In genomic region chr18:34767601-34768027, GRCh38 we compare ENCODE assay signal across 1 cellular context.
TF ChIP-seq lines count a peak whose summit lies in the region.

No MANE protein-coding gene starts in this region.

TF ChIP-seq in GM23338, 12 proteins besides CTCF, POLR2A, EP300 and RAD21 (continued from another document):
- TF ChIP-seq, protein P1, sequence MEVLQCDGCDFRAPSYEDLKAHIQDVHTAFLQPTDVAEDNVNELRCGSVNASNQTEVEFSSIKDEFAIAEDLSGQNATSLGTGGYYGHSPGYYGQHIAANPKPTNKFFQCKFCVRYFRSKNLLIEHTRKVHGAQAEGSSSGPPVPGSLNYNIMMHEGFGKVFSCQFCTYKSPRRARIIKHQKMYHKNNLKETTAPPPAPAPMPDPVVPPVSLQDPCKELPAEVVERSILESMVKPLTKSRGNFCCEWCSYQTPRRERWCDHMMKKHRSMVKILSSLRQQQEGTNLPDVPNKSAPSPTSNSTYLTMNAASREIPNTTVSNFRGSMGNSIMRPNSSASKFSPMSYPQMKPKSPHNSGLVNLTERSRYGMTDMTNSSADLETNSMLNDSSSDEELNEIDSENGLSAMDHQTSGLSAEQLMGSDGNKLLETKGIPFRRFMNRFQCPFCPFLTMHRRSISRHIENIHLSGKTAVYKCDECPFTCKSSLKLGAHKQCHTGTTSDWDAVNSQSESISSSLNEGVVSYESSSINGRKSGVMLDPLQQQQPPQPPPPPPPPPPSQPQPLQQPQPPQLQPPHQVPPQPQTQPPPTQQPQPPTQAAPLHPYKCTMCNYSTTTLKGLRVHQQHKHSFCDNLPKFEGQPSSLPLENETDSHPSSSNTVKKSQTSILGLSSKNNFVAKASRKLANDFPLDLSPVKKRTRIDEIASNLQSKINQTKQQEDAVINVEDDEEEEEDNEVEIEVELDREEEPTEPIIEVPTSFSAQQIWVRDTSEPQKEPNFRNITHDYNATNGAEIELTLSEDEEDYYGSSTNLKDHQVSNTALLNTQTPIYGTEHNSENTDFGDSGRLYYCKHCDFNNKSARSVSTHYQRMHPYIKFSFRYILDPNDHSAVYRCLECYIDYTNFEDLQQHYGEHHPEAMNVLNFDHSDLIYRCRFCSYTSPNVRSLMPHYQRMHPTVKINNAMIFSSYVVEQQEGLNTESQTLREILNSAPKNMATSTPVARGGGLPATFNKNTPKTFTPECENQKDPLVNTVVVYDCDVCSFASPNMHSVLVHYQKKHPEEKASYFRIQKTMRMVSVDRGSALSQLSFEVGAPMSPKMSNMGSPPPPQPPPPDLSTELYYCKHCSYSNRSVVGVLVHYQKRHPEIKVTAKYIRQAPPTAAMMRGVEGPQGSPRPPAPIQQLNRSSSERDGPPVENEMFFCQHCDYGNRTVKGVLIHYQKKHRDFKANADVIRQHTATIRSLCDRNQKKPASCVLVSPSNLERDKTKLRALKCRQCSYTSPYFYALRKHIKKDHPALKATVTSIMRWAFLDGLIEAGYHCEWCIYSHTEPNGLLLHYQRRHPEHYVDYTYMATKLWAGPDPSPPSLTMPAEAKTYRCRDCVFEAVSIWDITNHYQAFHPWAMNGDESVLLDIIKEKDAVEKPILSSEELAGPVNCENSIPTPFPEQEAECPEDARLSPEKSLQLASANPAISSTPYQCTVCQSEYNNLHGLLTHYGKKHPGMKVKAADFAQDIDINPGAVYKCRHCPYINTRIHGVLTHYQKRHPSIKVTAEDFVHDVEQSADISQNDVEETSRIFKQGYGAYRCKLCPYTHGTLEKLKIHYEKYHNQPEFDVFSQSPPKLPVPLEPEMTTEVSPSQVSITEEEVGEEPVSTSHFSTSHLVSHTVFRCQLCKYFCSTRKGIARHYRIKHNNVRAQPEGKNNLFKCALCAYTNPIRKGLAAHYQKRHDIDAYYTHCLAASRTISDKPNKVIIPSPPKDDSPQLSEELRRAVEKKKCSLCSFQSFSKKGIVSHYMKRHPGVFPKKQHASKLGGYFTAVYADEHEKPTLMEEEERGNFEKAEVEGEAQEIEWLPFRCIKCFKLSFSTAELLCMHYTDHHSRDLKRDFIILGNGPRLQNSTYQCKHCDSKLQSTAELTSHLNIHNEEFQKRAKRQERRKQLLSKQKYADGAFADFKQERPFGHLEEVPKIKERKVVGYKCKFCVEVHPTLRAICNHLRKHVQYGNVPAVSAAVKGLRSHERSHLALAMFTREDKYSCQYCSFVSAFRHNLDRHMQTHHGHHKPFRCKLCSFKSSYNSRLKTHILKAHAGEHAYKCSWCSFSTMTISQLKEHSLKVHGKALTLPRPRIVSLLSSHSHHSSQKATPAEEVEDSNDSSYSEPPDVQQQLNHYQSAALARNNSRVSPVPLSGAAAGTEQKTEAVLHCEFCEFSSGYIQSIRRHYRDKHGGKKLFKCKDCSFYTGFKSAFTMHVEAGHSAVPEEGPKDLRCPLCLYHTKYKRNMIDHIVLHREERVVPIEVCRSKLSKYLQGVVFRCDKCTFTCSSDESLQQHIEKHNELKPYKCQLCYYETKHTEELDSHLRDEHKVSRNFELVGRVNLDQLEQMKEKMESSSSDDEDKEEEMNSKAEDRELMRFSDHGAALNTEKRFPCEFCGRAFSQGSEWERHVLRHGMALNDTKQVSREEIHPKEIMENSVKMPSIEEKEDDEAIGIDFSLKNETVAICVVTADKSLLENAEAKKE (CRISPR knock-in tag; IDR thresholded peaks at IDR 0.05) = no peak
- TF ChIP-seq ZNF114 (CRISPR knock-in tag; IDR thresholded peaks at IDR 0.05) = no peak
- TF ChIP-seq, protein P2, sequence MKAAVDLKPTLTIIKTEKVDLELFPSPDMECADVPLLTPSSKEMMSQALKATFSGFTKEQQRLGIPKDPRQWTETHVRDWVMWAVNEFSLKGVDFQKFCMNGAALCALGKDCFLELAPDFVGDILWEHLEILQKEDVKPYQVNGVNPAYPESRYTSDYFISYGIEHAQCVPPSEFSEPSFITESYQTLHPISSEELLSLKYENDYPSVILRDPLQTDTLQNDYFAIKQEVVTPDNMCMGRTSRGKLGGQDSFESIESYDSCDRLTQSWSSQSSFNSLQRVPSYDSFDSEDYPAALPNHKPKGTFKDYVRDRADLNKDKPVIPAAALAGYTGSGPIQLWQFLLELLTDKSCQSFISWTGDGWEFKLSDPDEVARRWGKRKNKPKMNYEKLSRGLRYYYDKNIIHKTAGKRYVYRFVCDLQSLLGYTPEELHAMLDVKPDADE (IDR thresholded peaks at IDR 0.05) = no peak
